11 cellular contexts compared by ENCODE assay signal in genomic region chr3:11379824-11380281, GRCh38.
DNase-seq lines count a peak whose midpoint lies in the region; ATAC-seq and TF ChIP-seq lines count a peak whose summit lies in the region.
"Had no signal": no experiment of that assay in that cellular context is flagged by ENCODE, and none has a peak within 500 bp of the region (broad histone marks: within the 10 kb centered on the region; RNA-seq: fewer than 3 reads in every experiment).

No MANE protein-coding gene starts in this region.

- peaks cover 13% of the 10 kb centered on the region for H3K36me3 Mint-ChIP-seq in T-helper 17 cell (ENCODE audit: low read depth)

- no peak overlapping the region for H3K4me3 Mint-ChIP-seq in T-helper 17 cell
- H3K4me3 Mint-ChIP-seq: activated CD8-positive, alpha-beta T cell treated with anti-CD3 and anti-CD28 coated beads for 36 hours; activated naive CD4-positive, alpha-beta T cell treated with anti-CD3 and anti-CD28 coated beads, Interleukin-2, amount 50 U/mL, for 24 hours had no signal

- H3K27ac Mint-ChIP-seq in T-helper 17 cell, result no peak overlapping the region
- H3K27ac Mint-ChIP-seq: activated CD8-positive, alpha-beta T cell treated with anti-CD3 and anti-CD28 coated beads for 36 hours; activated naive CD4-positive, alpha-beta T cell treated with anti-CD3 and anti-CD28 coated beads, Interleukin-2, amount 50 U/mL, for 24 hours had no signal

- DNase-seq in NCI-H748 (lab: John Stamatoyannopoulos, UW; ENCODE audit: unreplicated experiment), result peak; percentile 59
- peak; percentile 44 for DNase-seq in medulla oblongata (ENCODE audit: extremely low spot score)
- DNase-seq in stomach, result no peak
- DNase-seq in T-helper 17 cell, result no peak
- no peak for DNase-seq in SIG-M5 (lab: John Stamatoyannopoulos, UW)
- DNase-seq in activated CD4-positive, alpha-beta T cell treated with anti-CD3 and anti-CD28 coated beads for 48 hours, result no peak
- DNase-seq: activated CD8-positive, alpha-beta T cell treated with anti-CD3 and anti-CD28 coated beads for 36 hours had no signal

- H3K4me3 ChIP-seq in stomach, result peak overlapping the region in 1 of 4 donors; percentile 0
- H3K4me3 ChIP-seq: GM23248 had no signal

- H3K36me3 ChIP-seq in stomach, result peaks cover 0 to 16% (median 2%) of the 10 kb centered on the region in 4 donors

- ATAC-seq in T-helper 17 cell (no peak), GM18505 (IDR thresholded peaks at IDR 0.05; ENCODE audit: unreplicated experiment) (no peak)

- H3K27ac ChIP-seq in cingulate gyrus (ENCODE audit: low read depth, low read length) (peak overlapping the region; percentile 34), stomach (peak overlapping the region in 4 of 5 donors; percentile 9 to 66 (median 44))
- H3K27ac ChIP-seq: GM23248 had no signal

- WGBS in stomach, 5 donors, result 34 to 46% (median 43%) methylated on average over 10 of the region's 10 CpGs

- TF ChIP-seq POLR2A in stomach (IDR thresholded peaks at IDR 0.05) (no peak), GM18505 (IDR thresholded peaks at IDR 0.05; ENCODE audit: borderline replicate concordance, extremely low read depth, insufficient read depth, insufficient read length) (no peak)

- H3K4me1 ChIP-seq in stomach, result peaks cover 10 to 42% (median 18%) of the 10 kb centered on the region in 4 donors

- H3K27me3 ChIP-seq in stomach, result no peaks in the 10 kb centered on the region

- H3K4me1 Mint-ChIP-seq in T-helper 17 cell, result peaks cover 4% of the 10 kb centered on the region
- H3K4me1 Mint-ChIP-seq: activated naive CD4-positive, alpha-beta T cell treated with anti-CD3 and anti-CD28 coated beads, Interleukin-2, amount 50 U/mL, for 24 hours had no signal

- H3K9me3 ChIP-seq in stomach, result no peaks in the 10 kb centered on the region
- H3K9me3 ChIP-seq in T-helper 17 cell (ENCODE audit: control insufficient read depth, low read length, poor library complexity, severe bottlenecking), result no peaks in the 10 kb centered on the region

- no peaks in the 10 kb centered on the region for H3K27me3 Mint-ChIP-seq in T-helper 17 cell
- H3K27me3 Mint-ChIP-seq: activated CD8-positive, alpha-beta T cell treated with anti-CD3 and anti-CD28 coated beads for 36 hours; activated naive CD4-positive, alpha-beta T cell treated with anti-CD3 and anti-CD28 coated beads, Interleukin-2, amount 50 U/mL, for 24 hours had no signal

- TF ChIP-seq CTCF in stomach (IDR thresholded peaks at IDR 0.05), result no peak

- TF ChIP-seq EP300 in stomach (IDR thresholded peaks at IDR 0.05), result no peak

- intact Hi-C loops in stomach (cut with DNase I; ENCODE audit: low total_unique reads), result loop anchor here (5.0 to 10.0 kb wide), 2 partner anchors 272 to 415 kb away; no protein-coding TSS in a partner anchor

Comparison
In these comparisons a context has a peak if more than half of its experiments do, and no peak if none do; other contexts are left out.
1. DNase-seq: peak in NCI-H748 (single experiment) and medulla oblongata (single experiment); none in stomach (single experiment), T-helper 17 cell (0 of 3), SIG-M5 (single experiment) and activated CD4-positive, alpha-beta T cell treated with anti-CD3 and anti-CD28 coated beads for 48 hours (single experiment).